1 cellular context compared by ENCODE assay signal in the genomic region with DNA sequence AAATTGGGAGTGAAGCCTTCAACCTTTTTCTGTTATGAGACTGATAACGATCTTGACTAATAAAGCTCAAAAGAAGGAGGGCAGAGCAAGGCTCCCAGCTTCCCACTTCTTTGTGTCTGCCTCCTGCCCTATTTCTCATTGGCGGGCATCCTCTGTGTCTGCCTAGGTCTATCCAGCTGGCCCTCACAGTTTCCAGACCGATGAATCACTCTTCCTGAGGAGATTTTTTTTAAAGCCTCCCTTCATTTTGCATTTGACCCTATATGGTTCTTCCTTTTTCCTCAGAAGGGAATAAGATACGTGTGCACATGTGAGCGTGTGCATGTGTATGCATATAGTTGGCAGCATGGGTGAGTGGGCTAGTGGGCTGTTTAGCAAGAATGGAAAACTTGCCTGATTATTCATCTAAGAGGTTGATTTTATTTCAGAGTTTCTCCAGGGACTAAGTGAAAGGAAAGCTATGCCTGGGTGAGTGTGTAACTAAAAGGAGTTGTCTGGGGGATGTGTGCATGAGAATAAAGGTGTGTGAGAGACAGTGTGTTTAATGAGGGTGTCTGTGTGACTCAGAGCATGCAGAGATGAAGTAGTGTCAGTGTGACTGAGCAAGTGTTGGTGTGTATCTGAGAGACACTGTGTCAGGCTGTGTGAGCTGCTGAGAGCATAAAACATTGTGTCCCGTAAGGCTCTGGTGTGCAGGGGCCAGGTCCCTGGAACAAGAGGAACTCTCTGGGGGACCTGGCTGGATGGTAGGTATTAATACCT.
TF ChIP-seq lines count a peak whose summit lies in the region.

No MANE protein-coding gene starts in this region.

TF ChIP-seq in SK-N-SH, 30 proteins besides CTCF, POLR2A, EP300 and RAD21 (continued from another document):
- TF ChIP-seq PBX3 (IDR thresholded peaks at IDR 0.05), result peak; percentile 75
- TF ChIP-seq RXRA (IDR thresholded peaks at IDR 0.05; ENCODE audit: borderline replicate concordance, low read depth), result peak; percentile 63; the same call in 1 of the 2 replicates
- TF ChIP-seq, protein P1, sequence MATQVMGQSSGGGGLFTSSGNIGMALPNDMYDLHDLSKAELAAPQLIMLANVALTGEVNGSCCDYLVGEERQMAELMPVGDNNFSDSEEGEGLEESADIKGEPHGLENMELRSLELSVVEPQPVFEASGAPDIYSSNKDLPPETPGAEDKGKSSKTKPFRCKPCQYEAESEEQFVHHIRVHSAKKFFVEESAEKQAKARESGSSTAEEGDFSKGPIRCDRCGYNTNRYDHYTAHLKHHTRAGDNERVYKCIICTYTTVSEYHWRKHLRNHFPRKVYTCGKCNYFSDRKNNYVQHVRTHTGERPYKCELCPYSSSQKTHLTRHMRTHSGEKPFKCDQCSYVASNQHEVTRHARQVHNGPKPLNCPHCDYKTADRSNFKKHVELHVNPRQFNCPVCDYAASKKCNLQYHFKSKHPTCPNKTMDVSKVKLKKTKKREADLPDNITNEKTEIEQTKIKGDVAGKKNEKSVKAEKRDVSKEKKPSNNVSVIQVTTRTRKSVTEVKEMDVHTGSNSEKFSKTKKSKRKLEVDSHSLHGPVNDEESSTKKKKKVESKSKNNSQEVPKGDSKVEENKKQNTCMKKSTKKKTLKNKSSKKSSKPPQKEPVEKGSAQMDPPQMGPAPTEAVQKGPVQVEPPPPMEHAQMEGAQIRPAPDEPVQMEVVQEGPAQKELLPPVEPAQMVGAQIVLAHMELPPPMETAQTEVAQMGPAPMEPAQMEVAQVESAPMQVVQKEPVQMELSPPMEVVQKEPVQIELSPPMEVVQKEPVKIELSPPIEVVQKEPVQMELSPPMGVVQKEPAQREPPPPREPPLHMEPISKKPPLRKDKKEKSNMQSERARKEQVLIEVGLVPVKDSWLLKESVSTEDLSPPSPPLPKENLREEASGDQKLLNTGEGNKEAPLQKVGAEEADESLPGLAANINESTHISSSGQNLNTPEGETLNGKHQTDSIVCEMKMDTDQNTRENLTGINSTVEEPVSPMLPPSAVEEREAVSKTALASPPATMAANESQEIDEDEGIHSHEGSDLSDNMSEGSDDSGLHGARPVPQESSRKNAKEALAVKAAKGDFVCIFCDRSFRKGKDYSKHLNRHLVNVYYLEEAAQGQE (IDR thresholded peaks at IDR 0.05; ENCODE audit: low read depth, low read length), result no peak
- TF ChIP-seq SIN3A (IDR thresholded peaks at IDR 0.05; ENCODE audit: borderline replicate concordance, low read depth, low read length), result peak; percentile 48; the same call in 1 of the 2 replicates
- TF ChIP-seq USF1 (IDR thresholded peaks at IDR 0.05; ENCODE audit: borderline replicate concordance, low read depth), result no peak
- TF ChIP-seq YY1 (IDR thresholded peaks at IDR 0.05; ENCODE audit: low read depth), result no peak
- 0 out of 2 replicates have a peak, but pooled peaks have one; percentile 60 for TF ChIP-seq TAF1 (IDR thresholded peaks at IDR 0.05; ENCODE audit: borderline replicate concordance, low read depth, low read length)
- peak; percentile 91 for TF ChIP-seq JUND (IDR thresholded peaks at IDR 0.05)
- 0 out of 2 replicates have a peak, but pooled peaks have one; percentile 24 for TF ChIP-seq ZBTB33 (IDR thresholded peaks at IDR 0.05; ENCODE audit: borderline replicate concordance, low read depth)
- TF ChIP-seq NFIC (IDR thresholded peaks at IDR 0.05; ENCODE audit: borderline replicate concordance), result peak; percentile 44
- TF ChIP-seq, protein P2, sequence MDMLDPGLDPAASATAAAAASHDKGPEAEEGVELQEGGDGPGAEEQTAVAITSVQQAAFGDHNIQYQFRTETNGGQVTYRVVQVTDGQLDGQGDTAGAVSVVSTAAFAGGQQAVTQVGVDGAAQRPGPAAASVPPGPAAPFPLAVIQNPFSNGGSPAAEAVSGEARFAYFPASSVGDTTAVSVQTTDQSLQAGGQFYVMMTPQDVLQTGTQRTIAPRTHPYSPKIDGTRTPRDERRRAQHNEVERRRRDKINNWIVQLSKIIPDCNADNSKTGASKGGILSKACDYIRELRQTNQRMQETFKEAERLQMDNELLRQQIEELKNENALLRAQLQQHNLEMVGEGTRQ (IDR thresholded peaks at IDR 0.05; ENCODE audit: borderline replicate concordance, low read depth, low read length), result no peak
- TF ChIP-seq EZH2phosphoT487 (IDR thresholded peaks at IDR 0.05; ENCODE audit: borderline replicate concordance, low read depth), result no peak
- TF ChIP-seq MAX (IDR thresholded peaks at IDR 0.05; ENCODE audit: low read depth), result peak; percentile 74
